28 cellular contexts compared by ENCODE assay signal in the genomic region with DNA sequence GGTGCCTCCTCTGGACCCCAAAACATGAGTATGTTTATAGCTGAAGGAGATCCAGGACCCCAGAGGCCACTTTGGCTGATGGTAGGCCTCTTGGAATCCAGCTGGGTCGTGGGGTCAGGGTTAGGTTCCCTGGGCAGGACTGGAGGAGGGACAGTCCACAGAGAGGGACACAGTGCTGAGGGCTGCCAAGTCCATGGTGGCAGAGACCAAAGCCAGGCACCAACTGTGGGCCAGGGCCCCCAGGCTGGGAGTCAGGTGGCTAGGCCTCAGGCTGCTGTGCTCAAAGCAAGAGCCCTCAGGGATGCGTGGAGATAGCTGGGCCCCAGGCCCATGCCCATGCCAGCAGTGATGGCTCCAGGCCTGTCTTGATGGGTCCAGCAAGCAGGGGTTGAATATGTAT.
"Had no signal": no experiment of that assay in that cellular context is flagged by ENCODE, and none has a peak within 500 bp of the region (broad histone marks: within the 10 kb centered on the region; RNA-seq: fewer than 3 reads in every experiment).

No MANE protein-coding gene starts in this region.

- DNase-seq: activated CD4-positive, alpha-beta memory T cell treated with anti-CD3 and anti-CD28 coated beads, Interleukin-2, amount 10 ng/mL, durations not matched to agents 7 days and 5 days; activated CD4-positive, alpha-beta T cell treated with anti-CD3 and anti-CD28 coated beads for 1 hour; activated CD4-positive, alpha-beta T cell treated with anti-CD3 and anti-CD28 coated beads for 4 hours; activated CD4-positive, alpha-beta T cell treated with anti-CD3 and anti-CD28 coated beads, Interleukin-2, amount 10 ng/mL, durations not matched to agents 7 days and 5 days; activated CD4-positive, alpha-beta T cell treated with anti-CD3 and anti-CD28 coated beads, Interleukin-2, amount 50 U/mL, for 4 hours; activated CD8-positive, alpha-beta memory T cell treated with anti-CD3 and anti-CD28 coated beads, Interleukin-2, amount 50 U/mL, for 48 hours; activated naive CD4-positive, alpha-beta T cell treated with anti-CD3 and anti-CD28 coated beads for 36 hours; activated naive CD8-positive, alpha-beta T cell treated with anti-CD3 and anti-CD28 coated beads for 36 hours; activated naive CD8-positive, alpha-beta T cell treated with anti-CD3 and anti-CD28 coated beads, Interleukin-2, amount 50 U/mL, for 24 hours; activated T-cell treated with anti-CD3 and anti-CD28 coated beads for 4 hours; activated T-cell treated with anti-CD3 and anti-CD28 coated beads, Interleukin-2, amount 50 U/mL, for 24 hours; activated T-cell treated with anti-CD3 and anti-CD28 coated beads, Interleukin-2, amount 50 U/mL, for 72 hours; adrenal gland; amygdala; aorta; body of pancreas; cortex of kidney; dermis blood vessel endothelial cell; effector CD4-positive, alpha-beta T cell; effector memory CD8-positive, alpha-beta T cell; erythroblast; foreskin keratinocyte; gastrocnemius medialis; glutamatergic neuron; T-helper 2 cell had no signal

- H3K27me3 ChIP-seq: adrenal gland, body of pancreas had no signal

- H3K4me3 ChIP-seq: adrenal gland, body of pancreas, esophagus muscularis mucosa, gastrocnemius medialis had no signal

- ATAC-seq: activated naive CD8-positive, alpha-beta T cell treated with anti-CD3 and anti-CD28 coated beads, Interleukin-2, amount 50 U/mL, for 24 hours; activated T-cell treated with anti-CD3 and anti-CD28 coated beads, Interleukin-2, amount 50 U/mL, for 72 hours; body of pancreas; effector memory CD8-positive, alpha-beta T cell; foreskin keratinocyte; gastrocnemius medialis; WTC11 had no signal

- H3K36me3 ChIP-seq: adrenal gland, esophagus muscularis mucosa, gastrocnemius medialis had no signal

- H3K27ac ChIP-seq: adrenal gland, body of pancreas, esophagus muscularis mucosa, foreskin keratinocyte, gastrocnemius medialis, VCaP had no signal

- H3K9me3 ChIP-seq: adrenal gland, body of pancreas, esophagus muscularis mucosa, gastrocnemius medialis had no signal

- H3K4me1 ChIP-seq: adrenal gland, foreskin keratinocyte, gastrocnemius medialis had no signal
